ENCODE assay signal across 11 cellular contexts in genomic region chr11:73147771-73148681, GRCh38. TPM values are rescaled to one million over a fixed set of nuclear protein-coding genes. Genes with fewer than 3 reads are reported as not detected.
DNase-seq lines count a peak whose midpoint lies in the region; ATAC-seq and TF ChIP-seq lines count a peak whose summit lies in the region.
"Had no signal": no experiment of that assay in that cellular context is flagged by ENCODE, and none has a peak within 500 bp of the region (broad histone marks: within the 10 kb centered on the region; RNA-seq: fewer than 3 reads in every experiment).

No MANE protein-coding gene starts in this region.

- peaks cover 2% of the 10 kb centered on the region for H3K9me3 Mint-ChIP-seq in activated naive CD8-positive, alpha-beta T cell treated with anti-CD3 and anti-CD28 coated beads, Interleukin-2, amount 10 ng/mL, durations not matched to agents 7 days and 5 days
- no peaks in the 10 kb centered on the region for H3K9me3 Mint-ChIP-seq in activated naive CD8-positive, alpha-beta T cell treated with anti-CD3 and anti-CD28 coated beads for 36 hours

- H3K9me3 ChIP-seq in ascending aorta (no peaks in the 10 kb centered on the region), right lobe of liver (no peaks in the 10 kb centered on the region), upper lobe of right lung (no peaks in the 10 kb centered on the region)
- H3K9me3 ChIP-seq: SJSA1 had no signal

- no peaks in the 10 kb centered on the region for H3K27me3 Mint-ChIP-seq in activated naive CD8-positive, alpha-beta T cell treated with anti-CD3 and anti-CD28 coated beads, Interleukin-2, amount 10 ng/mL, durations not matched to agents 7 days and 5 days
- H3K27me3 Mint-ChIP-seq in activated naive CD8-positive, alpha-beta T cell treated with anti-CD3 and anti-CD28 coated beads for 36 hours, result no peaks in the 10 kb centered on the region

- no peaks in the 10 kb centered on the region for H3K27me3 ChIP-seq in ascending aorta
- H3K27me3 ChIP-seq in right lobe of liver, result no peaks in the 10 kb centered on the region
- no peaks in the 10 kb centered on the region for H3K27me3 ChIP-seq in upper lobe of right lung
- H3K27me3 ChIP-seq: SJSA1 had no signal

- H3K36me3 Mint-ChIP-seq in activated naive CD8-positive, alpha-beta T cell treated with anti-CD3 and anti-CD28 coated beads, Interleukin-2, amount 10 ng/mL, durations not matched to agents 7 days and 5 days, result peaks cover 4% of the 10 kb centered on the region
- no peaks in the 10 kb centered on the region for H3K36me3 Mint-ChIP-seq in activated naive CD8-positive, alpha-beta T cell treated with anti-CD3 and anti-CD28 coated beads for 36 hours

- H3K36me3 ChIP-seq in ascending aorta (no peaks in the 10 kb centered on the region), right lobe of liver (no peaks in the 10 kb centered on the region), upper lobe of right lung (no peaks in the 10 kb centered on the region)
- H3K36me3 ChIP-seq: SJSA1 had no signal

- intact Hi-C loops in ascending aorta (cut with DNase I), result loop anchor here (10.0 kb wide), 1 partner anchor 423 kb away; no protein-coding TSS in a partner anchor
- intact Hi-C loops in right lobe of liver (cut with DNase I), result no loop called here
- intact Hi-C loops in upper lobe of right lung (cut with DNase I), result no loop called here

- H3K4me3 Mint-ChIP-seq in activated naive CD8-positive, alpha-beta T cell treated with anti-CD3 and anti-CD28 coated beads, Interleukin-2, amount 10 ng/mL, durations not matched to agents 7 days and 5 days, result no peak overlapping the region
- H3K4me3 Mint-ChIP-seq in activated naive CD8-positive, alpha-beta T cell treated with anti-CD3 and anti-CD28 coated beads for 36 hours, result no peak overlapping the region

- H3K4me3 ChIP-seq in ascending aorta, result no peak overlapping the region
- H3K4me3 ChIP-seq in right lobe of liver, result no peak overlapping the region
- no peak overlapping the region for H3K4me3 ChIP-seq in upper lobe of right lung
- H3K4me3 ChIP-seq: K562, SJSA1 had no signal

- in situ Hi-C loops in KBM-7 (cut with MboI; ENCODE audit: low pct_unique_long_range_greater_than_20kb, low sequenced_read_pairs), result no loop called here

- WGBS in right lobe of liver (ENCODE audit: insufficient coverage, low coverage, low lambda C conversion rate, missing lambda C conversion rate), result 33% methylated on average over 9 of the region's 15 CpGs

- TF ChIP-seq CTCF in ascending aorta (IDR thresholded peaks at IDR 0.05), result no peak
- TF ChIP-seq CTCF in right lobe of liver (IDR thresholded peaks at IDR 0.05), result no peak
- TF ChIP-seq CTCF in upper lobe of right lung (IDR thresholded peaks at IDR 0.05), result no peak

- peaks cover 67% of the 10 kb centered on the region for H3K4me1 Mint-ChIP-seq in activated naive CD8-positive, alpha-beta T cell treated with anti-CD3 and anti-CD28 coated beads, Interleukin-2, amount 10 ng/mL, durations not matched to agents 7 days and 5 days
- H3K4me1 Mint-ChIP-seq in activated naive CD8-positive, alpha-beta T cell treated with anti-CD3 and anti-CD28 coated beads for 36 hours, result peaks cover 34% of the 10 kb centered on the region

- POLR2A ChIA-PET in activated naive CD8-positive, alpha-beta T cell treated with anti-CD3 and anti-CD28 coated beads, Interleukin-2, amount 10 ng/mL, durations not matched to agents 7 days and 5 days (lab: Charles Lee), result interaction anchor here (1.1 to 1.7 kb wide), 2 partner anchors 13 to 320 kb away, joined by 3 read pairs; no protein-coding TSS in a partner anchor

- DNase-seq in activated naive CD8-positive, alpha-beta T cell treated with anti-CD3 and anti-CD28 coated beads, Interleukin-2, amount 10 ng/mL, durations not matched to agents 7 days and 5 days, result no peak
- no peak for DNase-seq in activated naive CD8-positive, alpha-beta T cell treated with anti-CD3 and anti-CD28 coated beads for 36 hours
- DNase-seq in ascending aorta (ENCODE audit: low spot score in 2 of 2), result peak in 1 of 2 donors; percentile 68
- DNase-seq in right lobe of liver, result peak; percentile 77 to 89 (median 89)
- DNase-seq in upper lobe of right lung, result no peak
- DNase-seq in NCI-H1930 (lab: John Stamatoyannopoulos, UW), result no peak
- DNase-seq in KBM-7, result no peak
- DNase-seq: activated gamma-delta T cell treated with Interleukin-2 at 50 U/mL for 16 hours had no signal

- H3K27ac ChIP-seq in ascending aorta (peak overlapping the region; percentile 85 to 86), right lobe of liver (peak overlapping the region in 2 of 3 donors; percentile 20 to 24), upper lobe of right lung (peak overlapping the region; percentile 36)
- H3K27ac ChIP-seq: SJSA1 had no signal

- no peak for ATAC-seq in activated naive CD8-positive, alpha-beta T cell treated with anti-CD3 and anti-CD28 coated beads, Interleukin-2, amount 10 ng/mL, durations not matched to agents 7 days and 5 days (ENCODE audit: low read depth)
- ATAC-seq in right lobe of liver (peak; percentile 72 to 85 (median 77)), upper lobe of right lung (peak; percentile 28), HG03135 (IDR thresholded peaks at IDR 0.05; ENCODE audit: unreplicated experiment) (no peak)
- ATAC-seq: K562 had no signal

- no peak for TF ChIP-seq POLR2A in right lobe of liver (IDR thresholded peaks at IDR 0.05)

- peak overlapping the region; percentile 12 for H3K27ac Mint-ChIP-seq in activated naive CD8-positive, alpha-beta T cell treated with anti-CD3 and anti-CD28 coated beads, Interleukin-2, amount 10 ng/mL, durations not matched to agents 7 days and 5 days
- no peak overlapping the region for H3K27ac Mint-ChIP-seq in activated naive CD8-positive, alpha-beta T cell treated with anti-CD3 and anti-CD28 coated beads for 36 hours

- H3K4me1 ChIP-seq in ascending aorta (peaks cover 19 to 37% of the 10 kb centered on the region in 2 donors), right lobe of liver (peaks cover 0 to 26% (median 10%) of the 10 kb centered on the region in 4 donors), upper lobe of right lung (peaks cover 28% of the 10 kb centered on the region)

RNA-seq across cellular contexts. Expression of gene FCHSD2, which starts 5.9 kb away (rescaled TPM):
- total RNA-seq in activated naive CD8-positive, alpha-beta T cell treated with anti-CD3 and anti-CD28 coated beads, Interleukin-2, amount 10 ng/mL, durations not matched to agents 7 days and 5 days, result 10 to 100 TPM; 53.3 to 60.1 TPM
- 10 to 100 TPM; 19.9 to 22.6 TPM for total RNA-seq in activated naive CD8-positive, alpha-beta T cell treated with anti-CD3 and anti-CD28 coated beads for 36 hours
- 16.3 TPM for total RNA-seq in ascending aorta
- 10 to 100 TPM; 10.8 to 25.9 (median 17.8) TPM for total RNA-seq in right lobe of liver
- total RNA-seq in upper lobe of right lung, result 71.2 TPM

Comparison
In these comparisons a context has a peak if more than half of its experiments do, and no peak if none do; other contexts are left out.
1. ATAC-seq: peak in right lobe of liver (4 of 4) and upper lobe of right lung (single experiment); none in activated naive CD8-positive, alpha-beta T cell treated with anti-CD3 and anti-CD28 coated beads, Interleukin-2, amount 10 ng/mL, durations not matched to agents 7 days and 5 days (single experiment) and HG03135 (single experiment).
2. DNase-seq: peak in right lobe of liver (3 of 3); none in activated naive CD8-positive, alpha-beta T cell treated with anti-CD3 and anti-CD28 coated beads, Interleukin-2, amount 10 ng/mL, durations not matched to agents 7 days and 5 days (single experiment), activated naive CD8-positive, alpha-beta T cell treated with anti-CD3 and anti-CD28 coated beads for 36 hours (single experiment), upper lobe of right lung (single experiment), NCI-H1930 (0 of 2) and KBM-7 (single experiment).
3. H3K27ac ChIP-seq: peak in every context shown above with its lines; median percentile 86 in ascending aorta; 36 in upper lobe of right lung; 22 in right lobe of liver.